Comparison of ENCODE assay signal across 8 cellular contexts in genomic region chr13:23510979-23511735, GRCh38. TPM values are rescaled to one million over a fixed set of nuclear protein-coding genes. Genes with fewer than 3 reads are reported as not detected.
DNase-seq lines count a peak whose midpoint lies in the region; ATAC-seq and TF ChIP-seq lines count a peak whose summit lies in the region.

No MANE protein-coding gene starts in this region.

- TF ChIP-seq CTCF in HFFc6 (IDR thresholded peaks at IDR 0.05) (peak; percentile 68), WERI-Rb-1 (IDR thresholded peaks at IDR 0.05; ENCODE audit: low read depth, low read length) (peak; percentile 47; the same call in 1 of the 2 replicates), tibial artery (IDR thresholded peaks at IDR 0.05) (no peak)

- no peaks in the 10 kb centered on the region for H3K9me3 ChIP-seq in WERI-Rb-1 (ENCODE audit: severe bottlenecking)
- H3K9me3 ChIP-seq in tibial artery: no peaks in the 10 kb centered on the region
- H3K9me3 ChIP-seq in T-helper 17 cell (ENCODE audit: control insufficient read depth, low read length, poor library complexity, severe bottlenecking): no peaks in the 10 kb centered on the region
- H3K9me3 ChIP-seq in MG63: no peaks in the 10 kb centered on the region

- no peaks in the 10 kb centered on the region for H3K9me3 Mint-ChIP-seq in HFFc6

- no peaks in the 10 kb centered on the region for H3K4me1 ChIP-seq in tibial artery

- H3K36me3 ChIP-seq in WERI-Rb-1 (no peaks in the 10 kb centered on the region), tibial artery (no peaks in the 10 kb centered on the region), MG63 (no peaks in the 10 kb centered on the region; the same call in 1 of the 2 replicates)

- H3K27ac ChIP-seq in WERI-Rb-1: no peak overlapping the region
- H3K27ac ChIP-seq in tibial artery: no peak overlapping the region

- H3K4me3 Mint-ChIP-seq in HFFc6 (no peak overlapping the region; the same call in 1 of the 2 replicates), T-helper 17 cell (no peak overlapping the region)

- DNase-seq in CD1c-positive myeloid dendritic cell (ENCODE audit: extremely low spot score) (peak; percentile 20), HFFc6 (peak; percentile 41), WERI-Rb-1 (peak; percentile 61), kidney glomerular epithelial cell (lab: John Stamatoyannopoulos, UW) (peak; percentile 27), tibial artery (no peak), T-helper 17 cell (no peak), MG63 (no peak), putamen (ENCODE audit: low spot score) (no peak)

- H3K4me3 ChIP-seq in WERI-Rb-1 (ENCODE audit: low read depth, low read length) (no peak overlapping the region), tibial artery (no peak overlapping the region), MG63 (no peak overlapping the region)

- H3K27me3 Mint-ChIP-seq in HFFc6 (ENCODE audit: insufficient read depth) (no peaks in the 10 kb centered on the region; the same call in none of the 2 replicates), T-helper 17 cell (peaks cover 54% of the 10 kb centered on the region)

- H3K4me1 Mint-ChIP-seq in HFFc6 (ENCODE audit: low read depth) (peaks cover 47% of the 10 kb centered on the region), T-helper 17 cell (no peaks in the 10 kb centered on the region)

- ATAC-seq in T-helper 17 cell: no peak

- H3K36me3 Mint-ChIP-seq in HFFc6 (ENCODE audit: low read depth): no peaks in the 10 kb centered on the region
- no peaks in the 10 kb centered on the region for H3K36me3 Mint-ChIP-seq in T-helper 17 cell (ENCODE audit: low read depth)

- H3K27me3 ChIP-seq in WERI-Rb-1 (ENCODE audit: insufficient read depth, low read depth, severe bottlenecking) (no peaks in the 10 kb centered on the region), tibial artery (no peaks in the 10 kb centered on the region), MG63 (no peaks in the 10 kb centered on the region)

- H3K27ac Mint-ChIP-seq in HFFc6 (peak overlapping the region; percentile 81), T-helper 17 cell (no peak overlapping the region)

- intact Hi-C loops in tibial artery (cut with DNase I; ENCODE audit: low total_unique reads): no loop called here

RNA-seq across cellular contexts. Expression of gene TNFRSF19, which starts 59.1 kb away (rescaled TPM):
- total RNA-seq in HFFc6 (2021; fragmentation: NEBNext Ultra II Directional; extraction: Animal tissue kit (Norgen Biotek cat#: 25700)): 10 to 100 TPM in 1 of 6 experiments, 1 to 10 TPM in 5; 5.9 to 10.1 (median 8.7) TPM
- total RNA-seq in T-helper 17 cell: under 1 TPM; 0.16 to 0.17 TPM
- total RNA-seq in MG63 (2014; rRNA removed; shearing (Covaris generic); ENCODE audit: low replicate concordance): 0.27 and 1.3 TPM in 2 replicates

Comparison
In these comparisons a context has a peak if more than half of its experiments do, and no peak if none do; other contexts are left out.
1. DNase-seq: peak in CD1c-positive myeloid dendritic cell (single experiment), HFFc6 (single experiment), WERI-Rb-1 (single experiment) and kidney glomerular epithelial cell (single experiment); none in tibial artery (0 of 2), T-helper 17 cell (0 of 3), MG63 (single experiment) and putamen (single experiment).
2. CTCF ChIP-seq: peak in HFFc6 (single experiment) and WERI-Rb-1 (single experiment); none in tibial artery (0 of 2).